Comparison of ENCODE assay signal across 1 cellular context in genomic region chr7:52088008-52088787, GRCh38.
TF ChIP-seq lines count a peak whose summit lies in the region.

No MANE protein-coding gene starts in this region.

TF ChIP-seq in HepG2, 621 proteins besides CTCF, POLR2A, EP300 and RAD21 (continued from another document):
- TF ChIP-seq ZNF160 (CRISPR knock-in tag; IDR thresholded peaks at IDR 0.05): no peak
- TF ChIP-seq ZNF652 (CRISPR knock-in tag; IDR thresholded peaks at IDR 0.05; ENCODE audit: borderline replicate concordance, low read depth): no peak
- TF ChIP-seq ZBTB44 (CRISPR knock-in tag; IDR thresholded peaks at IDR 0.05): no peak
- no peak for TF ChIP-seq ZNF709 (CRISPR knock-in tag; IDR thresholded peaks at IDR 0.05)
- TF ChIP-seq, protein P1, sequence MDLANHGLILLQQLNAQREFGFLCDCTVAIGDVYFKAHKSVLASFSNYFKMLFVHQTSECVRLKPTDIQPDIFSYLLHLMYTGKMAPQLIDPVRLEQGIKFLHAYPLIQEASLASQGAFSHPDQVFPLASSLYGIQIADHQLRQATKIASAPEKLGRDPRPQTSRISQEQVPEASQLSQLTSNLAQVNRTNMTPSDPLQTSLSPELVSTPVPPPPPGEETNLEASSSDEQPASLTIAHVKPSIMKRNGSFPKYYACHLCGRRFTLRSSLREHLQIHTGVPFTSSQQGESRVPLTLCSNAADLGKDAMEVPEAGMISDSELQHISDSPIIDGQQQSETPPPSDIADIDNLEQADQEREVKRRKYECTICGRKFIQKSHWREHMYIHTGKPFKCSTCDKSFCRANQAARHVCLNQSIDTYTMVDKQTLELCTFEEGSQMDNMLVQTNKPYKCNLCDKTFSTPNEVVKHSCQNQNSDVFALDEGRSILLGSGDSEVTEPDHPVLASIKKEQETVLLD (CRISPR knock-in tag; IDR thresholded peaks at IDR 0.05; ENCODE audit: low read depth): no peak
- TF ChIP-seq HNRNPLL (IDR thresholded peaks at IDR 0.05; ENCODE audit: low read depth, low read length, poor library complexity, severe bottlenecking): no peak
